Comparison of ENCODE assay signal across 8 cellular contexts in the genomic region with DNA sequence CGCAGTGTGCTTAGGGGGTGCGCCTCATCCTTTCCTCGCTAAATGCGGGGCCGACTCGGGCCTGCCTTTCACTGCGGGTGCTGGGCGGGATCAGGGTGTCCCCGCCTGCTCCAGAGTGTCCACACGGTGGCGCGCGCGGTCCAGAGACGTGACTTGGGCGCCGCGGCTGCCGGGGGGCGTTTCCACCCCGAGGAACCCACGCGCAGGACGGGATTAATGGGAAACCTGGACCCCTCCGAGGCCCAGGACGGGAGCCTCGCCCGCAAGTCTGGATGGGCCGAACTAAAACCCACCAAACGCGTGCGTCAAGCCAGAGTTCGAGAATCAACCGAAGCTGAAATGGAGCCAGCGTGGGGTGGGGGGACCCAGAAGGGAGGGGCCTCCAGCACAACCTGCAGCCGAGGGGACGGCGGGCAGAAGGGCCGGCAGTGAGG.
A peak's percentile ranks its signal among the peaks of the same experiment; 100 is the strongest.
DNase-seq lines count a peak whose midpoint lies in the region; ATAC-seq lines count a peak whose summit lies in the region.

No MANE protein-coding gene starts in this region.

- peak overlapping the region; percentile 69 for H3K27ac ChIP-seq in cingulate gyrus (ENCODE audit: low read depth, low read length)

- DNase-seq in DMS153 treated with DMSO at 0.1 percent for 48 hours (lab: John Stamatoyannopoulos, UW; ENCODE audit: unreplicated experiment): peak; percentile 53
- DNase-seq in NCI-H345 (lab: John Stamatoyannopoulos, UW): peak; percentile 79
- DNase-seq in activated CD4-positive, alpha-beta T cell treated with anti-CD3 and anti-CD28 coated beads for 48 hours: peak; percentile 93
- peak; percentile 82 to 94 for DNase-seq in left colon
- peak; percentile 77 to 87 (median 80) for DNase-seq in stimulated activated CD4-positive, alpha-beta T cell treated with anti-CD3 and anti-CD28 coated beads, Interleukin-1b, Interleukin-23, amount 100 ng/mL, for 24 hours (ENCODE audit: low read depth in 4 of 4, low spot score in 1 of 4)

- ATAC-seq in HG02571 (IDR thresholded peaks at IDR 0.05; ENCODE audit: unreplicated experiment) (peak; percentile 61), left colon (peak; percentile 64), HG03469 (IDR thresholded peaks at IDR 0.05; ENCODE audit: unreplicated experiment) (no peak)

- intact Hi-C loops in left colon (cut with DNase I, micrococcal nuclease): loop anchor here (5.0 to 10.0 kb wide), 4 partner anchors 75 to 542 kb away; a partner anchor contains a TSS
